10 cellular contexts compared by ENCODE assay signal in genomic region chr11:3904228-3904627, GRCh38. TPM values are rescaled to one million over a fixed set of nuclear protein-coding genes. Genes with fewer than 3 reads are reported as not detected.
DNase-seq lines count a peak whose midpoint lies in the region; ATAC-seq and TF ChIP-seq lines count a peak whose summit lies in the region.
"Had no signal": no experiment of that assay in that cellular context is flagged by ENCODE, and none has a peak within 500 bp of the region (broad histone marks: within the 10 kb centered on the region; RNA-seq: fewer than 3 reads in every experiment).

No MANE protein-coding gene starts in this region.

- H3K4me3 Mint-ChIP-seq in activated CD4-positive, alpha-beta T cell treated with anti-CD3 and anti-CD28 coated beads, Interleukin-2, amount 10 ng/mL, durations not matched to agents 7 days and 5 days = no peak overlapping the region
- H3K4me3 Mint-ChIP-seq in activated CD8-positive, alpha-beta T cell treated with anti-CD3 and anti-CD28 coated beads for 36 hours = no peak overlapping the region
- H3K4me3 Mint-ChIP-seq in stimulated activated naive B cell treated with anti-CD40 and anti-IgM and Interleukin-4, amounts not matched to agents 10 μg/mL and 1 μg/mL and 100 μg/mL, for 72 hours = no peak overlapping the region

- peaks cover 10% of the 10 kb centered on the region for H3K36me3 Mint-ChIP-seq in activated CD4-positive, alpha-beta T cell treated with anti-CD3 and anti-CD28 coated beads, Interleukin-2, amount 10 ng/mL, durations not matched to agents 7 days and 5 days (ENCODE audit: low read depth)
- no peaks in the 10 kb centered on the region for H3K36me3 Mint-ChIP-seq in activated CD8-positive, alpha-beta T cell treated with anti-CD3 and anti-CD28 coated beads for 36 hours (ENCODE audit: low read depth)
- H3K36me3 Mint-ChIP-seq in stimulated activated naive B cell treated with anti-CD40 and anti-IgM and Interleukin-4, amounts not matched to agents 10 μg/mL and 1 μg/mL and 100 μg/mL, for 72 hours = peaks cover 0 to 2% of the 10 kb centered on the region in 2 donors

- ATAC-seq in activated CD8-positive, alpha-beta T cell treated with anti-CD3 and anti-CD28 coated beads for 36 hours = no peak
- no peak for ATAC-seq in stimulated activated naive B cell treated with anti-CD40 and anti-IgM and Interleukin-4, amounts not matched to agents 10 μg/mL and 1 μg/mL and 100 μg/mL, for 72 hours (replicated peaks)

- intact Hi-C loops in activated CD8-positive, alpha-beta T cell treated with anti-CD3 and anti-CD28 coated beads for 36 hours (cut with micrococcal nuclease) = no loop called here

- H3K27ac Mint-ChIP-seq in activated CD4-positive, alpha-beta T cell treated with anti-CD3 and anti-CD28 coated beads, Interleukin-2, amount 10 ng/mL, durations not matched to agents 7 days and 5 days = peak overlapping the region; percentile 81
- H3K27ac Mint-ChIP-seq in activated CD8-positive, alpha-beta T cell treated with anti-CD3 and anti-CD28 coated beads for 36 hours = peak overlapping the region; percentile 58
- H3K27ac Mint-ChIP-seq in stimulated activated naive B cell treated with anti-CD40 and anti-IgM and Interleukin-4, amounts not matched to agents 10 μg/mL and 1 μg/mL and 100 μg/mL, for 72 hours = peak overlapping the region; percentile 0

- H3K9me3 Mint-ChIP-seq in activated CD4-positive, alpha-beta T cell treated with anti-CD3 and anti-CD28 coated beads, Interleukin-2, amount 10 ng/mL, durations not matched to agents 7 days and 5 days = no peaks in the 10 kb centered on the region
- H3K9me3 Mint-ChIP-seq in activated CD8-positive, alpha-beta T cell treated with anti-CD3 and anti-CD28 coated beads for 36 hours = no peaks in the 10 kb centered on the region
- H3K9me3 Mint-ChIP-seq in stimulated activated naive B cell treated with anti-CD40 and anti-IgM and Interleukin-4, amounts not matched to agents 10 μg/mL and 1 μg/mL and 100 μg/mL, for 72 hours = no peaks in the 10 kb centered on the region

- no peak for DNase-seq in activated CD4-positive, alpha-beta T cell treated with anti-CD3 and anti-CD28 coated beads, Interleukin-2, amount 10 ng/mL, durations not matched to agents 7 days and 5 days
- DNase-seq in activated CD4-positive, alpha-beta T cell treated with anti-CD3 and anti-CD28 coated beads, Interleukin-2, amount 50 U/mL, for 48 hours = no peak
- DNase-seq in activated CD8-positive, alpha-beta T cell treated with anti-CD3 and anti-CD28 coated beads for 36 hours = no peak
- peak; percentile 30 for DNase-seq in kidney tubule cell (ENCODE audit: low spot score)
- DNase-seq in stimulated activated naive B cell treated with anti-CD40 and anti-IgM and Interleukin-4, amounts not matched to agents 10 μg/mL and 1 μg/mL and 100 μg/mL, for 72 hours = no peak
- no peak for DNase-seq in NCI-H2029 treated with DMSO at 0.1 percent for 48 hours (lab: John Stamatoyannopoulos, UW)
- no peak for DNase-seq in stimulated activated CD4-positive, alpha-beta T cell treated with anti-CD3 and anti-CD28 coated beads, Interleukin-4, amount 100 ng/mL, for 4 hours
- DNase-seq in SK-N-DZ (ENCODE audit: low spot score) = no peak
- DNase-seq: aorta, NCI-H1048 had no signal

- H3K4me1 Mint-ChIP-seq in activated CD4-positive, alpha-beta T cell treated with anti-CD3 and anti-CD28 coated beads, Interleukin-2, amount 10 ng/mL, durations not matched to agents 7 days and 5 days = peaks cover 73% of the 10 kb centered on the region
- peaks cover 71% of the 10 kb centered on the region for H3K4me1 Mint-ChIP-seq in activated CD8-positive, alpha-beta T cell treated with anti-CD3 and anti-CD28 coated beads for 36 hours (ENCODE audit: low read depth)
- H3K4me1 Mint-ChIP-seq in stimulated activated naive B cell treated with anti-CD40 and anti-IgM and Interleukin-4, amounts not matched to agents 10 μg/mL and 1 μg/mL and 100 μg/mL, for 72 hours = peaks cover 56 to 78% of the 10 kb centered on the region in 2 donors

- TF ChIP-seq CTCF in activated CD8-positive, alpha-beta T cell treated with anti-CD3 and anti-CD28 coated beads for 36 hours (IDR thresholded peaks at IDR 0.05) = no peak

- CTCF ChIA-PET in activated CD4-positive, alpha-beta T cell treated with anti-CD3 and anti-CD28 coated beads, Interleukin-2, amount 10 ng/mL, durations not matched to agents 7 days and 5 days (lab: Charles Lee) = interaction anchor here (0.9 kb wide), 1 partner anchor 10 kb away, joined by 3 read pairs; no protein-coding TSS in a partner anchor
- CTCF ChIA-PET in activated CD8-positive, alpha-beta T cell treated with anti-CD3 and anti-CD28 coated beads for 36 hours (lab: Charles Lee) = interaction anchor here (2.0 to 5.1 kb wide), 4 partner anchors 14 to 169 kb away, joined by 4 to 41 read pairs (median 14); partner anchors contain the start of gene STIM1

- H3K27me3 Mint-ChIP-seq in activated CD4-positive, alpha-beta T cell treated with anti-CD3 and anti-CD28 coated beads, Interleukin-2, amount 10 ng/mL, durations not matched to agents 7 days and 5 days = no peaks in the 10 kb centered on the region
- H3K27me3 Mint-ChIP-seq in activated CD8-positive, alpha-beta T cell treated with anti-CD3 and anti-CD28 coated beads for 36 hours = no peaks in the 10 kb centered on the region
- H3K27me3 Mint-ChIP-seq in stimulated activated naive B cell treated with anti-CD40 and anti-IgM and Interleukin-4, amounts not matched to agents 10 μg/mL and 1 μg/mL and 100 μg/mL, for 72 hours = no peaks in the 10 kb centered on the region

- POLR2A ChIA-PET in activated CD4-positive, alpha-beta T cell treated with anti-CD3 and anti-CD28 coated beads, Interleukin-2, amount 10 ng/mL, durations not matched to agents 7 days and 5 days (lab: Charles Lee) = no interaction called here
- POLR2A ChIA-PET in activated CD8-positive, alpha-beta T cell treated with anti-CD3 and anti-CD28 coated beads for 36 hours (lab: Charles Lee) = interaction anchor here (2.4 kb wide), 1 partner anchor 10 kb away, joined by 9 read pairs; no protein-coding TSS in a partner anchor

RNA-seq across cellular contexts. Expression of gene STIM1, which starts 48.8 kb away (rescaled TPM):
- total RNA-seq in activated CD4-positive, alpha-beta T cell treated with anti-CD3 and anti-CD28 coated beads, Interleukin-2, amount 10 ng/mL, durations not matched to agents 7 days and 5 days = 100 to 1,000 TPM; 103 to 108 TPM
- 10 to 100 TPM; 60.8 to 61.4 TPM for total RNA-seq in activated CD8-positive, alpha-beta T cell treated with anti-CD3 and anti-CD28 coated beads for 36 hours
- polyA plus RNA-seq in SK-N-DZ (2014; cell fraction: cytosol; rRNA removed) = 21.6 and 22.2 TPM in 2 replicates
- polyA plus RNA-seq in SK-N-DZ (2014; cell fraction: nucleus; rRNA removed) = 12.5 and 12.8 TPM in 2 replicates

Comparison
In these comparisons a context has a peak if more than half of its experiments do, and no peak if none do; other contexts are left out.
1. H3K27ac Mint-ChIP-seq: peak in every context shown above with its lines; median percentile 81 in activated CD4-positive, alpha-beta T cell treated with anti-CD3 and anti-CD28 coated beads, Interleukin-2, amount 10 ng/mL, durations not matched to agents 7 days and 5 days; 58 in activated CD8-positive, alpha-beta T cell treated with anti-CD3 and anti-CD28 coated beads for 36 hours; 0 in stimulated activated naive B cell treated with anti-CD40 and anti-IgM and Interleukin-4, amounts not matched to agents 10 μg/mL and 1 μg/mL and 100 μg/mL, for 72 hours.